ENCODE assay signal across 10 cellular contexts in the genomic region with DNA sequence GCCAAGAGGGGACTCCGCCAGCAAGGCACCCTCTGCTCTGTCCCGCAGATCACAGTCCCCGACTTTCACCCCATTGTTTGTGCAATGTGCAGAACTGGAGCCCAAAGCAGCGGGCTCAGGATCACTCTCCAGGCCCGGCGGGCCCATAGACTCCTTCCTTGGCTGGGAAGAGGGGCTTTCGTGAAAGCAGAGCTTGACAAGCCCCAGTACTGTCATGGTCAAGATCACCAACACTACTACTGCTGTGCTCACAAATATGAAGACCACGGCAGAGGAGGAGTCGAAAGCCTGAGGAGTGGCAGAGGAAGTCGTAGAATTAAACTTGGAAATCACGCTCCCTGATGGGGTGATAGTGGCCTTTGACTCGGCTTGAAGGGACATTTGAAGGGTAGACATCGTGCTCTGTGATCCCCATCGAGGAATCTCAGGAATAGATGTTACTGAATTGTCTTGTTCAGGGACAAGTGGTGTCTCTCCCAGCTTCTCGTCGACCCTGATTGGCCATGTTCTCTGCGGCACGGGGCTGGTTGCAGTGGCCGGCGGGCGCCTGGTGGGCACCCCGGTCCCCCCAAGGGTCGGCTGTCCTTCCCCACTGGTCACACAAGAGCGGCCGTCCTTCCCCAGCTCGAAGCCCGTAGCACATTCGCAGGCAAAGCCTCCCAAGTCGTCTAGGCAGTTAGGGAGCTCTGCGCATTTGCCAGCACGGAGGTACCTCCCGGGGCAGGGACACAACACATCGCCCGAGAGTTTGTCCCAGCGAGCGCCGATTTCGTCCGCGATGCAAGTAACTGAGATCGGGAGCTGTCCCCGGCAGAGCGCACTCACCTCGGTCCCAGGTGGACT. TPM values are rescaled to one million over a fixed set of nuclear protein-coding genes. Genes with fewer than 3 reads are reported as not detected.
DNase-seq lines count a peak whose midpoint lies in the region; ATAC-seq and TF ChIP-seq lines count a peak whose summit lies in the region.
"Had no signal": no experiment of that assay in that cellular context is flagged by ENCODE, and none has a peak within 500 bp of the region (broad histone marks: within the 10 kb centered on the region; RNA-seq: fewer than 3 reads in every experiment).

No MANE protein-coding gene starts in this region.

- ATAC-seq in Right ventricle myocardium superior (ENCODE audit: poor library complexity) (no peak), GM19351 (IDR thresholded peaks at IDR 0.05; ENCODE audit: unreplicated experiment) (no peak)
- ATAC-seq in naive thymus-derived CD4-positive, alpha-beta T cell: no peak

- intact Hi-C loops in Right ventricle myocardium superior (cut with DNase I): loop anchor here (10.0 kb wide), 1 partner anchor 110 kb away; no protein-coding TSS in a partner anchor
- intact Hi-C loops in cardiac septum (cut with DNase I): loop anchor here (5.0 kb wide), 1 partner anchor 113 kb away; no protein-coding TSS in a partner anchor
- intact Hi-C loops in naive thymus-derived CD4-positive, alpha-beta T cell (cut with micrococcal nuclease): no loop called here
- intact Hi-C loops in activated T-helper 1 cell treated with anti-CD3 and anti-CD28 coated beads, Interleukin-12 subunit alpha, Interleukin-12 subunit beta, Interleukin-2, Interleukin-4 antibody, amounts not matched to agents 30 ng/mL and 10 ng/mL and 1 ng/mL, durations not matched to agents 14 hours and 24 hours and 36 hours (cut with micrococcal nuclease): loop anchor here (5.0 kb wide), 2 partner anchors 42 to 662 kb away; no protein-coding TSS in a partner anchor

- no peaks in the 10 kb centered on the region for H3K36me3 ChIP-seq in naive thymus-derived CD4-positive, alpha-beta T cell (ENCODE audit: control insufficient read depth in 2 of 3, insufficient read depth in 3 of 3, low read length in 3 of 3)

- POLR2A ChIA-PET in naive thymus-derived CD4-positive, alpha-beta T cell (lab: Charles Lee): no interaction called here

- CTCF ChIA-PET in naive thymus-derived CD4-positive, alpha-beta T cell (lab: Charles Lee): no interaction called here

- peak overlapping the region in 9 of 10 donors; percentile 23 to 78 (median 68) for H3K4me3 Mint-ChIP-seq in naive thymus-derived CD4-positive, alpha-beta T cell
- no peak overlapping the region for H3K4me3 Mint-ChIP-seq in activated T-helper 1 cell treated with anti-CD3 and anti-CD28 coated beads, Interleukin-12 subunit alpha, Interleukin-12 subunit beta, Interleukin-2, Interleukin-4 antibody, amounts not matched to agents 30 ng/mL and 10 ng/mL and 1 ng/mL, durations not matched to agents 14 hours and 24 hours and 36 hours

- no peak overlapping the region for H3K27ac ChIP-seq in naive thymus-derived CD4-positive, alpha-beta T cell (ENCODE audit: low read depth, low read length)

- peak overlapping the region; percentile 52 for H3K4me3 ChIP-seq in fibroblast of pulmonary artery (replicated peaks; ENCODE audit: low read depth, low read length)
- H3K4me3 ChIP-seq in naive thymus-derived CD4-positive, alpha-beta T cell (ENCODE audit: low read length): peak overlapping the region; percentile 27

- H3K4me1 ChIP-seq in naive thymus-derived CD4-positive, alpha-beta T cell (ENCODE audit: control insufficient read depth in 2 of 2, insufficient read depth in 2 of 2, low read length in 2 of 2): peaks cover 0 to 4% of the 10 kb centered on the region in 2 donors

- no peak for TF ChIP-seq POLR2A in erythroblast (IDR thresholded peaks at IDR 0.05; ENCODE audit: low read length)

- peaks cover 0 to 13% of the 10 kb centered on the region in 2 donors for H3K27me3 ChIP-seq in naive thymus-derived CD4-positive, alpha-beta T cell (ENCODE audit: control insufficient read depth in 2 of 2, insufficient read depth in 2 of 2, low read length in 2 of 2)

- H3K36me3 Mint-ChIP-seq in naive thymus-derived CD4-positive, alpha-beta T cell: no peaks in the 10 kb centered on the region
- no peaks in the 10 kb centered on the region for H3K36me3 Mint-ChIP-seq in activated T-helper 1 cell treated with anti-CD3 and anti-CD28 coated beads, Interleukin-12 subunit alpha, Interleukin-12 subunit beta, Interleukin-2, Interleukin-4 antibody, amounts not matched to agents 30 ng/mL and 10 ng/mL and 1 ng/mL, durations not matched to agents 14 hours and 24 hours and 36 hours (ENCODE audit: low read depth)

- H3K9me3 ChIP-seq in naive thymus-derived CD4-positive, alpha-beta T cell (ENCODE audit: control insufficient read depth in 2 of 3, low read length in 3 of 3): no peaks in the 10 kb centered on the region

- H3K4me1 Mint-ChIP-seq in naive thymus-derived CD4-positive, alpha-beta T cell: peaks cover 0 to 15% (median 10%) of the 10 kb centered on the region in 7 donors
- H3K4me1 Mint-ChIP-seq in activated T-helper 1 cell treated with anti-CD3 and anti-CD28 coated beads, Interleukin-12 subunit alpha, Interleukin-12 subunit beta, Interleukin-2, Interleukin-4 antibody, amounts not matched to agents 30 ng/mL and 10 ng/mL and 1 ng/mL, durations not matched to agents 14 hours and 24 hours and 36 hours (ENCODE audit: low read depth): peaks cover 10% of the 10 kb centered on the region

- no peak overlapping the region for H3K27ac Mint-ChIP-seq in naive thymus-derived CD4-positive, alpha-beta T cell
- no peak overlapping the region for H3K27ac Mint-ChIP-seq in activated T-helper 1 cell treated with anti-CD3 and anti-CD28 coated beads, Interleukin-12 subunit alpha, Interleukin-12 subunit beta, Interleukin-2, Interleukin-4 antibody, amounts not matched to agents 30 ng/mL and 10 ng/mL and 1 ng/mL, durations not matched to agents 14 hours and 24 hours and 36 hours

- DNase-seq in Right ventricle myocardium superior (peak; percentile 41), cardiac septum (ENCODE audit: low spot score) (no peak), fibroblast of pulmonary artery (ENCODE audit: low read depth) (peak; percentile 34), erythroblast (lab: John Stamatoyannopoulos, UW) (no peak), COLO668 (lab: John Stamatoyannopoulos, UW; ENCODE audit: unreplicated experiment) (no peak)
- DNase-seq in naive thymus-derived CD4-positive, alpha-beta T cell: peak in 1 of 9 donors; percentile 0
- no peak for DNase-seq in activated T-helper 1 cell treated with anti-CD3 and anti-CD28 coated beads, Interleukin-12 subunit alpha, Interleukin-12 subunit beta, Interleukin-2, Interleukin-4 antibody, amounts not matched to agents 30 ng/mL and 10 ng/mL and 1 ng/mL, durations not matched to agents 14 hours and 24 hours and 36 hours (ENCODE audit: low spot score)
- DNase-seq: activated CD4-positive, alpha-beta T cell treated with anti-CD3 and anti-CD28 coated beads, Interleukin-2, amount 50 U/mL, for 1 hour; NCI-H748 treated with DMSO at 0.1 percent for 48 hours had no signal

- H3K27me3 Mint-ChIP-seq in naive thymus-derived CD4-positive, alpha-beta T cell: peaks cover 38 to 46% (median 44%) of the 10 kb centered on the region in 5 donors
- H3K27me3 Mint-ChIP-seq in activated T-helper 1 cell treated with anti-CD3 and anti-CD28 coated beads, Interleukin-12 subunit alpha, Interleukin-12 subunit beta, Interleukin-2, Interleukin-4 antibody, amounts not matched to agents 30 ng/mL and 10 ng/mL and 1 ng/mL, durations not matched to agents 14 hours and 24 hours and 36 hours (ENCODE audit: insufficient read depth): peaks cover 35% of the 10 kb centered on the region

- no peak for TF ChIP-seq CTCF in fibroblast of pulmonary artery (IDR thresholded peaks at IDR 0.05; ENCODE audit: low read length, missing control alignments)

- no peaks in the 10 kb centered on the region for H3K9me3 Mint-ChIP-seq in naive thymus-derived CD4-positive, alpha-beta T cell
- H3K9me3 Mint-ChIP-seq in activated T-helper 1 cell treated with anti-CD3 and anti-CD28 coated beads, Interleukin-12 subunit alpha, Interleukin-12 subunit beta, Interleukin-2, Interleukin-4 antibody, amounts not matched to agents 30 ng/mL and 10 ng/mL and 1 ng/mL, durations not matched to agents 14 hours and 24 hours and 36 hours: no peaks in the 10 kb centered on the region

RNA-seq across cellular contexts. Expression of gene CLEC14A, which starts 1.1 kb away (rescaled TPM):
- total RNA-seq in Right ventricle myocardium superior (28.8 TPM), cardiac septum (31.9 TPM)
- not detected for total RNA-seq in naive thymus-derived CD4-positive, alpha-beta T cell
- not detected for polyA plus RNA-seq in naive thymus-derived CD4-positive, alpha-beta T cell
- not detected in 2 replicates for total RNA-seq in activated T-helper 1 cell treated with anti-CD3 and anti-CD28 coated beads, Interleukin-12 subunit alpha, Interleukin-12 subunit beta, Interleukin-2, Interleukin-4 antibody, amounts not matched to agents 30 ng/mL and 10 ng/mL and 1 ng/mL, durations not matched to agents 14 hours and 24 hours and 36 hours

RNA-seq across cellular contexts. Expression of gene SSTR1, which starts 47.1 kb away (rescaled TPM):
- 0.43 TPM for total RNA-seq in Right ventricle myocardium superior
- total RNA-seq in cardiac septum: 0.59 TPM
- total RNA-seq in naive thymus-derived CD4-positive, alpha-beta T cell: not detected
- not detected for polyA plus RNA-seq in naive thymus-derived CD4-positive, alpha-beta T cell
- not detected in 2 replicates for total RNA-seq in activated T-helper 1 cell treated with anti-CD3 and anti-CD28 coated beads, Interleukin-12 subunit alpha, Interleukin-12 subunit beta, Interleukin-2, Interleukin-4 antibody, amounts not matched to agents 30 ng/mL and 10 ng/mL and 1 ng/mL, durations not matched to agents 14 hours and 24 hours and 36 hours

Comparison
In these comparisons a context has a peak if more than half of its experiments do, and no peak if none do; other contexts are left out.
1. DNase-seq: peak in Right ventricle myocardium superior (single experiment) and fibroblast of pulmonary artery (single experiment); none in cardiac septum (single experiment), activated T-helper 1 cell treated with anti-CD3 and anti-CD28 coated beads, Interleukin-12 subunit alpha, Interleukin-12 subunit beta, Interleukin-2, Interleukin-4 antibody, amounts not matched to agents 30 ng/mL and 10 ng/mL and 1 ng/mL, durations not matched to agents 14 hours and 24 hours and 36 hours (single experiment), erythroblast (0 of 2) and COLO668 (single experiment).
2. RNA of gene CLEC14A, which starts 1.1 kb away (total RNA-seq): 31.9 TPM in cardiac septum (single experiment) and 28.8 TPM in Right ventricle myocardium superior (single experiment); not detected in naive thymus-derived CD4-positive, alpha-beta T cell and not detected in activated T-helper 1 cell treated with anti-CD3 and anti-CD28 coated beads, Interleukin-12 subunit alpha, Interleukin-12 subunit beta, Interleukin-2, Interleukin-4 antibody, amounts not matched to agents 30 ng/mL and 10 ng/mL and 1 ng/mL, durations not matched to agents 14 hours and 24 hours and 36 hours; every median in the first group is over 10 times any median in the second.
3. intact Hi-C loops: an anchor here in Right ventricle myocardium superior (10.0 kb wide), cardiac septum (5.0 kb wide) and activated T-helper 1 cell treated with anti-CD3 and anti-CD28 coated beads, Interleukin-12 subunit alpha, Interleukin-12 subunit beta, Interleukin-2, Interleukin-4 antibody, amounts not matched to agents 30 ng/mL and 10 ng/mL and 1 ng/mL, durations not matched to agents 14 hours and 24 hours and 36 hours (5.0 kb wide); none called in naive thymus-derived CD4-positive, alpha-beta T cell.